1 cellular context compared by ENCODE assay signal in the genomic region with DNA sequence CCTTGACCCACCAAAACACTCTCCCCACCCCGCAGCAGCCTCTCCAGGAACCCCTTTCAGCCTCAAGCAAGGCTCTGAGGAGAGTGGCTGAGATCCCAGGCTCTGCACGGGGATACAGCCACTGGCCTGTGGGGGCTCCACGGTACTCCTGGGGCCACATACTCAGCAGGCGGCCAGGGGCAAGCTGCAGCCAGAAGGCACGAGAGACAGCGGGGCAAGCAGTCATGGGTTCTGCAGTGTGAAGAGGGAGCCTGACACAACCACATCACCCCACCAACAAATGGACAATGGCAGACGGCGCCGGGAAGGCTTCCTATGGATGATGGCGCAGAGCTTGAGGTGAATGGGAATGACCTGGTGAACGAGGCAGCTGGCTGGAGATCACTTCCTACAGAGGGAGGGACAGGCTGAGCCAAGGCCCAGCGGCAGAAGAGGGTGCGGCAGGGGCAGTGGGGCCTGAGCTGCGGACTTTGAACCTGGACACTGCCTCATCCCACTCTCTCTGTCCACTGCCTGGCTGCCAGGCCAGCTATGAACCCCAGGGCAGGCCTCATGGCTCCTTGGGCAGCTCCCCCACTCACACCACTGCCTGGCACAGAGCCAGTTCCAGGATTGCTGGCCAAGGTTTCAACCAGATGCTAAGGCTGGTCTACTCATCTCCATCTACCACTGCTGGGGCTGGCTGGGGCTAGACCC.
TF ChIP-seq lines count a peak whose summit lies in the region.

No MANE protein-coding gene starts in this region.

TF ChIP-seq in HepG2, 621 proteins besides CTCF, POLR2A, EP300 and RAD21 (continued from another document and continues in another):
- TF ChIP-seq, protein P1, sequence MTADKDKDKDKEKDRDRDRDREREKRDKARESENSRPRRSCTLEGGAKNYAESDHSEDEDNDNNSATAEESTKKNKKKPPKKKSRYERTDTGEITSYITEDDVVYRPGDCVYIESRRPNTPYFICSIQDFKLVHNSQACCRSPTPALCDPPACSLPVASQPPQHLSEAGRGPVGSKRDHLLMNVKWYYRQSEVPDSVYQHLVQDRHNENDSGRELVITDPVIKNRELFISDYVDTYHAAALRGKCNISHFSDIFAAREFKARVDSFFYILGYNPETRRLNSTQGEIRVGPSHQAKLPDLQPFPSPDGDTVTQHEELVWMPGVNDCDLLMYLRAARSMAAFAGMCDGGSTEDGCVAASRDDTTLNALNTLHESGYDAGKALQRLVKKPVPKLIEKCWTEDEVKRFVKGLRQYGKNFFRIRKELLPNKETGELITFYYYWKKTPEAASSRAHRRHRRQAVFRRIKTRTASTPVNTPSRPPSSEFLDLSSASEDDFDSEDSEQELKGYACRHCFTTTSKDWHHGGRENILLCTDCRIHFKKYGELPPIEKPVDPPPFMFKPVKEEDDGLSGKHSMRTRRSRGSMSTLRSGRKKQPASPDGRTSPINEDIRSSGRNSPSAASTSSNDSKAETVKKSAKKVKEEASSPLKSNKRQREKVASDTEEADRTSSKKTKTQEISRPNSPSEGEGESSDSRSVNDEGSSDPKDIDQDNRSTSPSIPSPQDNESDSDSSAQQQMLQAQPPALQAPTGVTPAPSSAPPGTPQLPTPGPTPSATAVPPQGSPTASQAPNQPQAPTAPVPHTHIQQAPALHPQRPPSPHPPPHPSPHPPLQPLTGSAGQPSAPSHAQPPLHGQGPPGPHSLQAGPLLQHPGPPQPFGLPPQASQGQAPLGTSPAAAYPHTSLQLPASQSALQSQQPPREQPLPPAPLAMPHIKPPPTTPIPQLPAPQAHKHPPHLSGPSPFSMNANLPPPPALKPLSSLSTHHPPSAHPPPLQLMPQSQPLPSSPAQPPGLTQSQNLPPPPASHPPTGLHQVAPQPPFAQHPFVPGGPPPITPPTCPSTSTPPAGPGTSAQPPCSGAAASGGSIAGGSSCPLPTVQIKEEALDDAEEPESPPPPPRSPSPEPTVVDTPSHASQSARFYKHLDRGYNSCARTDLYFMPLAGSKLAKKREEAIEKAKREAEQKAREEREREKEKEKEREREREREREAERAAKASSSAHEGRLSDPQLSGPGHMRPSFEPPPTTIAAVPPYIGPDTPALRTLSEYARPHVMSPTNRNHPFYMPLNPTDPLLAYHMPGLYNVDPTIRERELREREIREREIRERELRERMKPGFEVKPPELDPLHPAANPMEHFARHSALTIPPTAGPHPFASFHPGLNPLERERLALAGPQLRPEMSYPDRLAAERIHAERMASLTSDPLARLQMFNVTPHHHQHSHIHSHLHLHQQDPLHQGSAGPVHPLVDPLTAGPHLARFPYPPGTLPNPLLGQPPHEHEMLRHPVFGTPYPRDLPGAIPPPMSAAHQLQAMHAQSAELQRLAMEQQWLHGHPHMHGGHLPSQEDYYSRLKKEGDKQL (CRISPR knock-in tag; IDR thresholded peaks at IDR 0.05; ENCODE audit: low read depth): peak; percentile 62; the same call in 1 of the 2 replicates
- TF ChIP-seq, protein P2, sequence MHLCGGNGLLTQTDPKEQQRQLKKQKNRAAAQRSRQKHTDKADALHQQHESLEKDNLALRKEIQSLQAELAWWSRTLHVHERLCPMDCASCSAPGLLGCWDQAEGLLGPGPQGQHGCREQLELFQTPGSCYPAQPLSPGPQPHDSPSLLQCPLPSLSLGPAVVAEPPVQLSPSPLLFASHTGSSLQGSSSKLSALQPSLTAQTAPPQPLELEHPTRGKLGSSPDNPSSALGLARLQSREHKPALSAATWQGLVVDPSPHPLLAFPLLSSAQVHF (CRISPR knock-in tag; IDR thresholded peaks at IDR 0.05): no peak
- TF ChIP-seq HNRNPH1 (optimal IDR thresholded peaks at IDR 0.05; ENCODE audit: low read depth, low read length) (no peak), YEATS4 (CRISPR knock-in tag; IDR thresholded peaks at IDR 0.05; ENCODE audit: borderline replicate concordance) (peak; percentile 86), NRL (CRISPR knock-in tag; IDR thresholded peaks at IDR 0.05; ENCODE audit: borderline replicate concordance) (peak; percentile 93), TBL1XR1 (IDR thresholded peaks at IDR 0.05; ENCODE audit: borderline replicate concordance, low read length, partially characterized antibody) (peak; percentile 49), DMAP1 (CRISPR knock-in tag; IDR thresholded peaks at IDR 0.05) (peak; percentile 82), ZNF607 (CRISPR knock-in tag; IDR thresholded peaks at IDR 0.05; ENCODE audit: borderline replicate concordance) (no peak), SMYD3 (CRISPR knock-in tag; IDR thresholded peaks at IDR 0.05) (0 out of 2 replicates have a peak, but pooled peaks have one; percentile 81), ATF7-NPFF (CRISPR knock-in tag; IDR thresholded peaks at IDR 0.05; ENCODE audit: low read depth) (0 out of 2 replicates have a peak, but pooled peaks have one; percentile 33), THYN1 (CRISPR knock-in tag; IDR thresholded peaks at IDR 0.05; ENCODE audit: borderline replicate concordance, low read depth) (no peak), SOX6 (IDR thresholded peaks at IDR 0.05) (no peak), SOX6 (CRISPR knock-in tag; IDR thresholded peaks at IDR 0.05) (peak; percentile 89), KDM1A (CRISPR knock-in tag; IDR thresholded peaks at IDR 0.05) (peak; percentile 60; the same call in 1 of the 2 replicates), ZFAT (CRISPR knock-in tag; conservative IDR thresholded peaks at IDR 0.05) (no peak), LCORL (IDR thresholded peaks at IDR 0.05) (peak; percentile 98), LCORL (CRISPR knock-in tag; IDR thresholded peaks at IDR 0.05) (peak; percentile 88), SALL2 (CRISPR knock-in tag; IDR thresholded peaks at IDR 0.05) (peak; percentile 89), PCBP1 (IDR thresholded peaks at IDR 0.05; ENCODE audit: borderline replicate concordance, low read depth, low read length) (0 out of 2 replicates have a peak, but pooled peaks have one; percentile 61), HMGA1 (CRISPR knock-in tag; conservative IDR thresholded peaks at IDR 0.05) (no peak), HOXA9 (CRISPR knock-in tag; IDR thresholded peaks at IDR 0.05; ENCODE audit: borderline replicate concordance) (no peak), ZNF382 (CRISPR knock-in tag; IDR thresholded peaks at IDR 0.05; ENCODE audit: borderline replicate concordance) (no peak), ZNF549 (CRISPR knock-in tag; IDR thresholded peaks at IDR 0.05) (0 out of 2 replicates have a peak, but pooled peaks have one; percentile 35), FOXP1 (IDR thresholded peaks at IDR 0.05) (no peak), FOXP1 (CRISPR knock-in tag; IDR thresholded peaks at IDR 0.05) (peak; percentile 55; the same call in 1 of the 2 replicates), ZNF747 (CRISPR knock-in tag; IDR thresholded peaks at IDR 0.05; ENCODE audit: borderline replicate concordance) (no peak; the same call in 1 of the 2 replicates), ZFP1 (CRISPR knock-in tag; IDR thresholded peaks at IDR 0.05) (peak; percentile 73; the same call in 1 of the 2 replicates), AHR (CRISPR knock-in tag; IDR thresholded peaks at IDR 0.05) (peak; percentile 47), RFX1 (IDR thresholded peaks at IDR 0.05) (no peak)
- TF ChIP-seq, protein P3, sequence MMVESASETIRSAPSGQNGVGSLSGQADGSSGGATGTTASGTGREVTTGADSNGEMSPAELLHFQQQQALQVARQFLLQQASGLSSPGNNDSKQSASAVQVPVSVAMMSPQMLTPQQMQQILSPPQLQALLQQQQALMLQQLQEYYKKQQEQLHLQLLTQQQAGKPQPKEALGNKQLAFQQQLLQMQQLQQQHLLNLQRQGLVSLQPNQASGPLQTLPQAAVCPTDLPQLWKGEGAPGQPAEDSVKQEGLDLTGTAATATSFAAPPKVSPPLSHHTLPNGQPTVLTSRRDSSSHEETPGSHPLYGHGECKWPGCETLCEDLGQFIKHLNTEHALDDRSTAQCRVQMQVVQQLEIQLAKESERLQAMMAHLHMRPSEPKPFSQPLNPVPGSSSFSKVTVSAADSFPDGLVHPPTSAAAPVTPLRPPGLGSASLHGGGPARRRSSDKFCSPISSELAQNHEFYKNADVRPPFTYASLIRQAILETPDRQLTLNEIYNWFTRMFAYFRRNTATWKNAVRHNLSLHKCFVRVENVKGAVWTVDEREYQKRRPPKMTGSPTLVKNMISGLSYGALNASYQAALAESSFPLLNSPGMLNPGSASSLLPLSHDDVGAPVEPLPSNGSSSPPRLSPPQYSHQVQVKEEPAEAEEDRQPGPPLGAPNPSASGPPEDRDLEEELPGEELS (CRISPR knock-in tag; IDR thresholded peaks at IDR 0.05): peak; percentile 66
- TF ChIP-seq, protein P4, sequence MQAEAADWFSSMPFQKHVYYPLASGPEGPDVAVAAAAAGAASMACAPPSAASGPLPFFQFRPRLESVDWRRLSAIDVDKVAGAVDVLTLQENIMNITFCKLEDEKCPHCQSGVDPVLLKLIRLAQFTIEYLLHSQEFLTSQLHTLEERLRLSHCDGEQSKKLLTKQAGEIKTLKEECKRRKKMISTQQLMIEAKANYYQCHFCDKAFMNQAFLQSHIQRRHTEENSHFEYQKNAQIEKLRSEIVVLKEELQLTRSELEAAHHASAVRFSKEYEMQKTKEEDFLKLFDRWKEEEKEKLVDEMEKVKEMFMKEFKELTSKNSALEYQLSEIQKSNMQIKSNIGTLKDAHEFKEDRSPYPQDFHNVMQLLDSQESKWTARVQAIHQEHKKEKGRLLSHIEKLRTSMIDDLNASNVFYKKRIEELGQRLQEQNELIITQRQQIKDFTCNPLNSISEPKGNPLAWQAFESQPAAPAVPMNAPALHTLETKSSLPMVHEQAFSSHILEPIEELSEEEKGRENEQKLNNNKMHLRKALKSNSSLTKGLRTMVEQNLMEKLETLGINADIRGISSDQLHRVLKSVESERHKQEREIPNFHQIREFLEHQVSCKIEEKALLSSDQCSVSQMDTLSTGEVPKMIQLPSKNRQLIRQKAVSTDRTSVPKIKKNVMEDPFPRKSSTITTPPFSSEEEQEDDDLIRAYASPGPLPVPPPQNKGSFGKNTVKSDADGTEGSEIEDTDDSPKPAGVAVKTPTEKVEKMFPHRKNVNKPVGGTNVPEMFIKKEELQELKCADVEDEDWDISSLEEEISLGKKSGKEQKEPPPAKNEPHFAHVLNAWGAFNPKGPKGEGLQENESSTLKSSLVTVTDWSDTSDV (CRISPR knock-in tag; IDR thresholded peaks at IDR 0.05): no peak
- TF ChIP-seq, protein P5, sequence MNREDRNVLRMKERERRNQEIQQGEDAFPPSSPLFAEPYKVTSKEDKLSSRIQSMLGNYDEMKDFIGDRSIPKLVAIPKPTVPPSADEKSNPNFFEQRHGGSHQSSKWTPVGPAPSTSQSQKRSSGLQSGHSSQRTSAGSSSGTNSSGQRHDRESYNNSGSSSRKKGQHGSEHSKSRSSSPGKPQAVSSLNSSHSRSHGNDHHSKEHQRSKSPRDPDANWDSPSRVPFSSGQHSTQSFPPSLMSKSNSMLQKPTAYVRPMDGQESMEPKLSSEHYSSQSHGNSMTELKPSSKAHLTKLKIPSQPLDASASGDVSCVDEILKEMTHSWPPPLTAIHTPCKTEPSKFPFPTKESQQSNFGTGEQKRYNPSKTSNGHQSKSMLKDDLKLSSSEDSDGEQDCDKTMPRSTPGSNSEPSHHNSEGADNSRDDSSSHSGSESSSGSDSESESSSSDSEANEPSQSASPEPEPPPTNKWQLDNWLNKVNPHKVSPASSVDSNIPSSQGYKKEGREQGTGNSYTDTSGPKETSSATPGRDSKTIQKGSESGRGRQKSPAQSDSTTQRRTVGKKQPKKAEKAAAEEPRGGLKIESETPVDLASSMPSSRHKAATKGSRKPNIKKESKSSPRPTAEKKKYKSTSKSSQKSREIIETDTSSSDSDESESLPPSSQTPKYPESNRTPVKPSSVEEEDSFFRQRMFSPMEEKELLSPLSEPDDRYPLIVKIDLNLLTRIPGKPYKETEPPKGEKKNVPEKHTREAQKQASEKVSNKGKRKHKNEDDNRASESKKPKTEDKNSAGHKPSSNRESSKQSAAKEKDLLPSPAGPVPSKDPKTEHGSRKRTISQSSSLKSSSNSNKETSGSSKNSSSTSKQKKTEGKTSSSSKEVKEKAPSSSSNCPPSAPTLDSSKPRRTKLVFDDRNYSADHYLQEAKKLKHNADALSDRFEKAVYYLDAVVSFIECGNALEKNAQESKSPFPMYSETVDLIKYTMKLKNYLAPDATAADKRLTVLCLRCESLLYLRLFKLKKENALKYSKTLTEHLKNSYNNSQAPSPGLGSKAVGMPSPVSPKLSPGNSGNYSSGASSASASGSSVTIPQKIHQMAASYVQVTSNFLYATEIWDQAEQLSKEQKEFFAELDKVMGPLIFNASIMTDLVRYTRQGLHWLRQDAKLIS (CRISPR knock-in tag; IDR thresholded peaks at IDR 0.05): no peak
- TF ChIP-seq, protein P6, sequence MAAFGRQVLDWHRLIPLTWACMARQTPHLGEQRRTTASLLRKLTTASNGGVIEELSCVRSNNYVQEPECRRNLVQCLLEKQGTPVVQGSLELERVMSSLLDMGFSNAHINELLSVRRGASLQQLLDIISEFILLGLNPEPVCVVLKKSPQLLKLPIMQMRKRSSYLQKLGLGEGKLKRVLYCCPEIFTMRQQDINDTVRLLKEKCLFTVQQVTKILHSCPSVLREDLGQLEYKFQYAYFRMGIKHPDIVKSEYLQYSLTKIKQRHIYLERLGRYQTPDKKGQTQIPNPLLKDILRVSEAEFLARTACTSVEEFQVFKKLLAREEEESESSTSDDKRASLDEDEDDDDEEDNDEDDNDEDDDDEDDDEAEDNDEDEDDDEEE (CRISPR knock-in tag; IDR thresholded peaks at IDR 0.05): no peak
- TF ChIP-seq, protein P7, sequence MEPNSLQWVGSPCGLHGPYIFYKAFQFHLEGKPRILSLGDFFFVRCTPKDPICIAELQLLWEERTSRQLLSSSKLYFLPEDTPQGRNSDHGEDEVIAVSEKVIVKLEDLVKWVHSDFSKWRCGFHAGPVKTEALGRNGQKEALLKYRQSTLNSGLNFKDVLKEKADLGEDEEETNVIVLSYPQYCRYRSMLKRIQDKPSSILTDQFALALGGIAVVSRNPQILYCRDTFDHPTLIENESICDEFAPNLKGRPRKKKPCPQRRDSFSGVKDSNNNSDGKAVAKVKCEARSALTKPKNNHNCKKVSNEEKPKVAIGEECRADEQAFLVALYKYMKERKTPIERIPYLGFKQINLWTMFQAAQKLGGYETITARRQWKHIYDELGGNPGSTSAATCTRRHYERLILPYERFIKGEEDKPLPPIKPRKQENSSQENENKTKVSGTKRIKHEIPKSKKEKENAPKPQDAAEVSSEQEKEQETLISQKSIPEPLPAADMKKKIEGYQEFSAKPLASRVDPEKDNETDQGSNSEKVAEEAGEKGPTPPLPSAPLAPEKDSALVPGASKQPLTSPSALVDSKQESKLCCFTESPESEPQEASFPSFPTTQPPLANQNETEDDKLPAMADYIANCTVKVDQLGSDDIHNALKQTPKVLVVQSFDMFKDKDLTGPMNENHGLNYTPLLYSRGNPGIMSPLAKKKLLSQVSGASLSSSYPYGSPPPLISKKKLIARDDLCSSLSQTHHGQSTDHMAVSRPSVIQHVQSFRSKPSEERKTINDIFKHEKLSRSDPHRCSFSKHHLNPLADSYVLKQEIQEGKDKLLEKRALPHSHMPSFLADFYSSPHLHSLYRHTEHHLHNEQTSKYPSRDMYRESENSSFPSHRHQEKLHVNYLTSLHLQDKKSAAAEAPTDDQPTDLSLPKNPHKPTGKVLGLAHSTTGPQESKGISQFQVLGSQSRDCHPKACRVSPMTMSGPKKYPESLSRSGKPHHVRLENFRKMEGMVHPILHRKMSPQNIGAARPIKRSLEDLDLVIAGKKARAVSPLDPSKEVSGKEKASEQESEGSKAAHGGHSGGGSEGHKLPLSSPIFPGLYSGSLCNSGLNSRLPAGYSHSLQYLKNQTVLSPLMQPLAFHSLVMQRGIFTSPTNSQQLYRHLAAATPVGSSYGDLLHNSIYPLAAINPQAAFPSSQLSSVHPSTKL (CRISPR knock-in tag; IDR thresholded peaks at IDR 0.05): peak; percentile 94
